In the genomic region with DNA sequence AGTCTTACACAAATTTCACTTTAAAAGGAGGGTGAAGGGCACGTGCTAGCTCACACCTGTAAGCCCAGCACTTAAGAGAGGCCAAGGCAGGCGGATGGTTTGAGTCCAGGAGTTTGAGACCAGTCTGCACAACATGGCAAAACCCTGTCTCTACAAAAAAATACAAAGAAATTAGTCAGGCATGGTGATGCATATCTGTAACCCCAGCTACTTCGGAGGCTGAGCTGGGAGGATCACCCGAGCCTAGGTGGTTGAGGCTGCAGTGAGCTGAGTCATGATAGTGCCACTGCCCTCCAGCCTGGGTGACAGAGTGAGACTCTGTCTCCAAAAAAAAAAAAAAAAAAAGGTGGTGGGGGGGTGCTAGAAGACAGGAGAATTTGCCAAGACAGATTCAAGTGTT, we compare ENCODE assay signal across 13 cellular contexts.
DNase-seq lines count a peak whose midpoint lies in the region; ATAC-seq, FAIRE-seq and TF ChIP-seq lines count a peak whose summit lies in the region.
"Had no signal": no experiment of that assay in that cellular context is flagged by ENCODE, and none has a peak within 500 bp of the region (broad histone marks: within the 10 kb centered on the region; RNA-seq: fewer than 3 reads in every experiment).

No MANE protein-coding gene starts in this region.

- H3K9me3 Mint-ChIP-seq in HFFc6 (peaks cover 6% of the 10 kb centered on the region; the same call in 1 of the 2 replicates), activated B cell treated with CpG ODN at 0.5 μM for 24 hours (peaks cover 3% of the 10 kb centered on the region)
- H3K9me3 Mint-ChIP-seq: immature natural killer cell had no signal

- H3K27ac Mint-ChIP-seq in HFFc6 (peak overlapping the region; percentile 36), activated B cell treated with CpG ODN at 0.5 μM for 24 hours (peak overlapping the region; percentile 80)

- H3K4me2 ChIP-seq in K562 (ENCODE audit: insufficient read depth, low read length) = no peak overlapping the region

- WGBS in K562 (ENCODE audit: insufficient coverage, low coverage, missing lambda C conversion rate) = 46% methylated on average over 4 of the region's 4 CpGs

- no peaks in the 10 kb centered on the region for H3K79me2 ChIP-seq in K562 (ENCODE audit: control insufficient read depth, insufficient read depth, low read length)

- ATAC-seq in activated B cell treated with CpG ODN at 0.5 μM for 24 hours (ENCODE audit: low read depth) (no peak), K562 (peak; percentile 59)

- CTCF ChIA-PET in activated B cell treated with CpG ODN at 0.5 μM for 24 hours (lab: Charles Lee) (interaction anchor here (1.4 to 2.8 kb wide), 4 partner anchors 11 to 74 kb away, joined by 3 to 20 read pairs (median 6); no protein-coding TSS in a partner anchor), K562 (lab: Yijun Ruan, JAX; ENCODE audit: low intra/inter-chr PET ratio) (no interaction called here)

- peaks cover 2% of the 10 kb centered on the region; the same call in 1 of the 2 replicates for H3K9me3 ChIP-seq in K562 (replicated peaks; ENCODE audit: control insufficient read depth, insufficient read depth, low read depth, low read length)
- H3K9me3 ChIP-seq: pancreas had no signal

- no peaks in the 10 kb centered on the region for H4K20me1 ChIP-seq in K562 (replicated peaks; ENCODE audit: control insufficient read depth, insufficient read depth, low read length)

- H3K27me3 ChIP-seq in K562 (ENCODE audit: control insufficient read depth in 2 of 2, insufficient read depth in 2 of 2, low read length in 2 of 2) = no peaks in the 10 kb centered on the region
- H3K27me3 ChIP-seq: pancreas had no signal

- POLR2A ChIA-PET in activated B cell treated with CpG ODN at 0.5 μM for 24 hours (lab: Charles Lee) (interaction anchor here (1.3 to 2.8 kb wide), 4 partner anchors 11 to 68 kb away, joined by 3 to 42 read pairs (median 6); no protein-coding TSS in a partner anchor), K562 (lab: Yijun Ruan, JAX) (interaction anchor here (0.6 to 1.3 kb wide), 4 partner anchors 9 to 184 kb away, joined by 3 to 7 read pairs (median 4); no protein-coding TSS in a partner anchor)

- H3K36me3 Mint-ChIP-seq in HFFc6 (ENCODE audit: low read depth) (peaks cover 49% of the 10 kb centered on the region), activated B cell treated with CpG ODN at 0.5 μM for 24 hours (ENCODE audit: low read depth) (peaks cover 57% of the 10 kb centered on the region)

- intact Hi-C loops in activated B cell treated with CpG ODN at 0.5 μM for 24 hours (cut with micrococcal nuclease) (no loop called here), K562 (cut with micrococcal nuclease) (no loop called here)

- H3K4me1 Mint-ChIP-seq in HFFc6 (ENCODE audit: low read depth) (peaks cover 69% of the 10 kb centered on the region), activated B cell treated with CpG ODN at 0.5 μM for 24 hours (peaks cover 59% of the 10 kb centered on the region)

- DNase-seq in HFFc6 (no peak), activated B cell treated with CpG ODN at 0.5 μM for 24 hours (no peak), K562 (ENCODE audit: extremely low read depth in 1 of 4, low spot score in 3 of 4) (peak in 1 of 4 experiments; percentile 22), NCI-H2196 (lab: John Stamatoyannopoulos, UW; ENCODE audit: unreplicated experiment) (no peak), NCI-H2227 (lab: John Stamatoyannopoulos, UW; ENCODE audit: unreplicated experiment) (no peak), NCI-H187 treated with DMSO at 0.1 percent for 48 hours (lab: John Stamatoyannopoulos, UW) (no peak), NCI-H226 (no peak)
- DNase-seq in stimulated activated CD4-positive, alpha-beta T cell treated with anti-CD3 and anti-CD28 coated beads, Interleukin-4, amount 100 ng/mL, for 48 hours (ENCODE audit: low read depth in 2 of 2) = peak; percentile 61 to 69
- DNase-seq: DMS153, immature natural killer cell, KG1, pancreas, T1000 had no signal

- H2AFZ ChIP-seq in K562 (ENCODE audit: low read depth, low read length) = no peak overlapping the region

- TF ChIP-seq POLR2A in K562 (conservative IDR thresholded peaks at IDR 0.05) = no peak

- TF ChIP-seq CTCF in HFFc6 (IDR thresholded peaks at IDR 0.05) = no peak
- no peak for TF ChIP-seq CTCF in activated B cell treated with CpG ODN at 0.5 μM for 24 hours (IDR thresholded peaks at IDR 0.05)
- no peak for TF ChIP-seq CTCF in K562 (IDR thresholded peaks at IDR 0.05 in 2 of 3, conservative IDR thresholded peaks at IDR 0.05 in 1 of 3; ENCODE audit: insufficient read depth in 2 of 3, low read depth in 1 of 3, low read length in 3 of 3)

- TF ChIP-seq EP300 in K562 (IDR thresholded peaks at IDR 0.05; ENCODE audit: low read length) = no peak

- no peak overlapping the region for H3K4me3 ChIP-seq in K562
- H3K4me3 ChIP-seq: pancreas had no signal

- no peaks in the 10 kb centered on the region; a peak in 1 of 5 replicates for H3K4me1 ChIP-seq in K562 (replicated peaks in 1 of 2; ENCODE audit: control insufficient read depth in 2 of 2, insufficient read depth in 2 of 2, low read length in 2 of 2)

- no peak overlapping the region for H3K9ac ChIP-seq in K562 (ENCODE audit: insufficient read depth in 1 of 2, low read depth in 2 of 2, low read length in 2 of 2)

- FAIRE-seq in K562 (lab: Jason Lieb, UNC) = no peak
- FAIRE-seq: pancreas had no signal

- in situ Hi-C loops in K562 (cut with MboI) = no loop called here

- no peaks in the 10 kb centered on the region for H3K9me1 ChIP-seq in K562 (ENCODE audit: control insufficient read depth, insufficient read depth, low read length)

- no peaks in the 10 kb centered on the region for H3K36me3 ChIP-seq in K562 (ENCODE audit: control insufficient read depth, insufficient read depth, low read length)
- H3K36me3 ChIP-seq: pancreas had no signal

- H3K27me3 Mint-ChIP-seq in HFFc6 (ENCODE audit: insufficient read depth) = peaks cover 2% of the 10 kb centered on the region; the same call in 1 of the 2 replicates
- no peaks in the 10 kb centered on the region for H3K27me3 Mint-ChIP-seq in activated B cell treated with CpG ODN at 0.5 μM for 24 hours

- H3K27ac ChIP-seq in K562 (ENCODE audit: extremely low read depth, low read depth, low read length) = no peak overlapping the region

- no peak for TF ChIP-seq RAD21 in K562 (CRISPR knock-in tag; conservative IDR thresholded peaks at IDR 0.05 in 1 of 2, IDR thresholded peaks at IDR 0.05 in 1 of 2)

- H3K4me3 Mint-ChIP-seq in HFFc6 = 0 out of 2 replicates have a peak overlapping the region, but pooled peaks have one; percentile 14
- H3K4me3 Mint-ChIP-seq in activated B cell treated with CpG ODN at 0.5 μM for 24 hours = peak overlapping the region; percentile 32

- BruUV-seq in K562 (replicated peaks; lab: Mats Ljungman, UMichigan) = no TSS peak

TF ChIP-seq in K562, 482 proteins besides CTCF, POLR2A, EP300 and RAD21:
- no peak for TF ChIP-seq HNRNPH1 (optimal IDR thresholded peaks at IDR 0.05; ENCODE audit: low read depth, low read length)
- peak; percentile 12; the same call in 1 of the 2 replicates for TF ChIP-seq C11orf30 (IDR thresholded peaks at IDR 0.05; ENCODE audit: low read depth)
- peak; percentile 20; the same call in 1 of the 2 replicates for TF ChIP-seq ZNF384 (IDR thresholded peaks at IDR 0.05; ENCODE audit: low read depth, low read length)
- 0 out of 2 replicates have a peak, but pooled peaks have one; percentile 14 for TF ChIP-seq FOSL1 (tag; conservative IDR thresholded peaks at IDR 0.05)
- no peak for TF ChIP-seq SMARCA5 (IDR thresholded peaks at IDR 0.05)
- peak; percentile 59 for TF ChIP-seq NFE2 (IDR thresholded peaks at IDR 0.05; ENCODE audit: low read depth)
TF ChIP-seq in K562: peak in this region for 4.

Comparison
In these comparisons a context has a peak if more than half of its experiments do, and no peak if none do; other contexts are left out.
1. DNase-seq: peak in stimulated activated CD4-positive, alpha-beta T cell treated with anti-CD3 and anti-CD28 coated beads, Interleukin-4, amount 100 ng/mL, for 48 hours (2 of 2); none in HFFc6 (single experiment), activated B cell treated with CpG ODN at 0.5 μM for 24 hours (single experiment), NCI-H2196 (single experiment), NCI-H2227 (single experiment), NCI-H187 treated with DMSO at 0.1 percent for 48 hours (single experiment) and NCI-H226 (single experiment).